ENCODE assay signal across 8 cellular contexts in the genomic region with DNA sequence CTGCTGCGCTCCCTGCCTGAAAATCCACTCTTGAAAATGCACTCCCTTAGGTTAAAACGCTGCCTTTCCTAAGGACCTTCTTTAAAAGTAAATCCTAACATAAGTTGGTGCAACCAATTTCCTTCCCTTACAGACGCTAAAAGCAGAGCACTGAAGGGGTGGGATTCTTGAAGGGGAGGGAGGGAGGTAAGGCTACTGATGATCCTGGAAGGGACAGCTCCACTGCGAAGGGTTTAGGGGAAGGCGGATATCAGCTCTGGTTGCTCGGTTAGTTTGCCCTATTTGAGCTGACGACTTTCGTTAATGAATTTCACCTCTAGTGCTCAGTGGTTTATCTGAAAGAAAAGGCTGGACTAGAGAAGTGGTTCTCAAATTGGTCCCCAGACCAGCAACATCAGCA. TPM values are rescaled to one million over a fixed set of nuclear protein-coding genes. Genes with fewer than 3 reads are reported as not detected.
DNase-seq lines count a peak whose midpoint lies in the region; ATAC-seq, FAIRE-seq and TF ChIP-seq lines count a peak whose summit lies in the region.

No MANE protein-coding gene starts in this region.

- H3K79me2 ChIP-seq in astrocyte (ENCODE audit: insufficient read depth, low read length), result no peaks in the 10 kb centered on the region

- no peak for TF ChIP-seq CTCF in astrocyte (IDR thresholded peaks at IDR 0.05; ENCODE audit: insufficient read depth, low read depth, low read length)
- no peak for TF ChIP-seq CTCF in left lung (IDR thresholded peaks at IDR 0.05)

- H3K36me3 Mint-ChIP-seq in T-helper 2 cell treated with Interferon-gamma antibody and Interleukin-4, amounts not matched to agents 5 μg/mL and 100 μg/mL, for 36 hours (ENCODE audit: low read depth), result peaks cover 2% of the 10 kb centered on the region
- no peaks in the 10 kb centered on the region for H3K36me3 Mint-ChIP-seq in astrocyte (ENCODE audit: low read depth, unreplicated experiment)

- H3K4me1 Mint-ChIP-seq in T-helper 2 cell treated with Interferon-gamma antibody and Interleukin-4, amounts not matched to agents 5 μg/mL and 100 μg/mL, for 36 hours (ENCODE audit: low read depth), result peaks cover 21% of the 10 kb centered on the region
- peaks cover 27% of the 10 kb centered on the region for H3K4me1 Mint-ChIP-seq in astrocyte (ENCODE audit: low read depth, unreplicated experiment)

- H3K9me3 Mint-ChIP-seq in T-helper 2 cell treated with Interferon-gamma antibody and Interleukin-4, amounts not matched to agents 5 μg/mL and 100 μg/mL, for 36 hours, result no peaks in the 10 kb centered on the region
- no peaks in the 10 kb centered on the region for H3K9me3 Mint-ChIP-seq in astrocyte (ENCODE audit: unreplicated experiment)

- intact Hi-C loops in left lung (cut with DNase I), result no loop called here

- H3K9ac ChIP-seq in astrocyte (ENCODE audit: low read length) (peak overlapping the region; percentile 76), subcutaneous abdominal adipose tissue (ENCODE audit: low read length in 5 of 5) (peak overlapping the region; percentile 65 to 87 (median 82))

- DNase-seq in T-helper 2 cell treated with Interferon-gamma antibody and Interleukin-4, amounts not matched to agents 5 μg/mL and 100 μg/mL, for 36 hours (ENCODE audit: low spot score), result no peak
- DNase-seq in T-helper 2 cell (no peak), astrocyte (ENCODE audit: low read depth) (no peak), left lung (no peak), T1000 (lab: John Stamatoyannopoulos, UW) (no peak), NCI-H2029 treated with DMSO at 0.1 percent for 48 hours (lab: John Stamatoyannopoulos, UW) (no peak)

- peak; percentile 33 for ATAC-seq in left lung
- ATAC-seq in HG03378 (IDR thresholded peaks at IDR 0.05; ENCODE audit: unreplicated experiment), result no peak

- H3K4me2 ChIP-seq in astrocyte (ENCODE audit: low read length), result peak overlapping the region; percentile 80

- peak overlapping the region; percentile 76 for H3K4me3 Mint-ChIP-seq in T-helper 2 cell treated with Interferon-gamma antibody and Interleukin-4, amounts not matched to agents 5 μg/mL and 100 μg/mL, for 36 hours
- no peak overlapping the region for H3K4me3 Mint-ChIP-seq in astrocyte (ENCODE audit: unreplicated experiment)

- H2AFZ ChIP-seq in astrocyte (ENCODE audit: low read depth, low read length), result peak overlapping the region; percentile 88

- H3K36me3 ChIP-seq in astrocyte (ENCODE audit: insufficient read depth, low read length) (no peaks in the 10 kb centered on the region), left lung (no peaks in the 10 kb centered on the region), subcutaneous abdominal adipose tissue (ENCODE audit: control insufficient read depth in 5 of 5, insufficient read depth in 5 of 5, low read length in 5 of 5) (no peaks in the 10 kb centered on the region)

- H3K4me1 ChIP-seq in astrocyte (ENCODE audit: insufficient read depth, low read length) (peaks cover 29% of the 10 kb centered on the region), left lung (peaks cover 0 to 8% of the 10 kb centered on the region in 2 donors), subcutaneous abdominal adipose tissue (ENCODE audit: control insufficient read depth in 5 of 5, insufficient read depth in 5 of 5, low read length in 5 of 5) (peaks cover 0 to 19% (median 10%) of the 10 kb centered on the region in 5 donors)

- H3K9me3 ChIP-seq in astrocyte (ENCODE audit: insufficient read depth, low read depth, low read length) (no peaks in the 10 kb centered on the region), left lung (no peaks in the 10 kb centered on the region), subcutaneous abdominal adipose tissue (ENCODE audit: control insufficient read depth in 5 of 5, low read length in 5 of 5) (no peaks in the 10 kb centered on the region)

- no peaks in the 10 kb centered on the region for H4K20me1 ChIP-seq in astrocyte (ENCODE audit: insufficient read depth, low read length)

- H3K4me3 ChIP-seq in astrocyte (ENCODE audit: insufficient read depth, low read depth, low read length) (peak overlapping the region; percentile 57), left lung (peak overlapping the region; percentile 53 to 68), subcutaneous abdominal adipose tissue (ENCODE audit: low read depth in 1 of 5, low read length in 5 of 5) (peak overlapping the region; percentile 74 to 96 (median 88))

- H3K27ac Mint-ChIP-seq in T-helper 2 cell treated with Interferon-gamma antibody and Interleukin-4, amounts not matched to agents 5 μg/mL and 100 μg/mL, for 36 hours, result no peak overlapping the region
- no peak overlapping the region for H3K27ac Mint-ChIP-seq in astrocyte (ENCODE audit: unreplicated experiment)

- H3K27me3 Mint-ChIP-seq in T-helper 2 cell treated with Interferon-gamma antibody and Interleukin-4, amounts not matched to agents 5 μg/mL and 100 μg/mL, for 36 hours (ENCODE audit: low read depth), result peaks cover 62% of the 10 kb centered on the region
- H3K27me3 Mint-ChIP-seq in astrocyte (ENCODE audit: low read depth, unreplicated experiment), result peaks cover 5% of the 10 kb centered on the region

- no peaks in the 10 kb centered on the region for H3K27me3 ChIP-seq in astrocyte (ENCODE audit: insufficient read depth, low read length)
- H3K27me3 ChIP-seq in left lung, result peaks cover 0 to 15% of the 10 kb centered on the region in 2 donors
- peaks cover 0 to 2% (median under 1%) of the 10 kb centered on the region in 5 donors for H3K27me3 ChIP-seq in subcutaneous abdominal adipose tissue (ENCODE audit: control insufficient read depth in 5 of 5, insufficient read depth in 4 of 5, low read length in 5 of 5)

- FAIRE-seq in astrocyte (lab: Jason Lieb, UNC), result no peak

- H3K27ac ChIP-seq in astrocyte (ENCODE audit: low read depth, low read length) (peak overlapping the region; percentile 65), left lung (peak overlapping the region; percentile 70 to 80), subcutaneous abdominal adipose tissue (ENCODE audit: low read depth, low read length) (peak overlapping the region; percentile 38)

RNA-seq across cellular contexts. Expression of a gene that starts 49.7 kb away (rescaled TPM):
- 0.19 and 0.27 TPM in 2 replicates for total RNA-seq in astrocyte
- under 1 TPM; 0.35 to 0.47 TPM for total RNA-seq in left lung

RNA-seq across cellular contexts. Expression of a gene that starts 51.7 kb away (rescaled TPM):
- not detected in 2 replicates for total RNA-seq in astrocyte
- 1 to 10 TPM in 1 of 2 donors, under 1 TPM in 1; 0.86 to 1.6 TPM for total RNA-seq in left lung
